Comparison of ENCODE assay signal across 13 cellular contexts in the genomic region with DNA sequence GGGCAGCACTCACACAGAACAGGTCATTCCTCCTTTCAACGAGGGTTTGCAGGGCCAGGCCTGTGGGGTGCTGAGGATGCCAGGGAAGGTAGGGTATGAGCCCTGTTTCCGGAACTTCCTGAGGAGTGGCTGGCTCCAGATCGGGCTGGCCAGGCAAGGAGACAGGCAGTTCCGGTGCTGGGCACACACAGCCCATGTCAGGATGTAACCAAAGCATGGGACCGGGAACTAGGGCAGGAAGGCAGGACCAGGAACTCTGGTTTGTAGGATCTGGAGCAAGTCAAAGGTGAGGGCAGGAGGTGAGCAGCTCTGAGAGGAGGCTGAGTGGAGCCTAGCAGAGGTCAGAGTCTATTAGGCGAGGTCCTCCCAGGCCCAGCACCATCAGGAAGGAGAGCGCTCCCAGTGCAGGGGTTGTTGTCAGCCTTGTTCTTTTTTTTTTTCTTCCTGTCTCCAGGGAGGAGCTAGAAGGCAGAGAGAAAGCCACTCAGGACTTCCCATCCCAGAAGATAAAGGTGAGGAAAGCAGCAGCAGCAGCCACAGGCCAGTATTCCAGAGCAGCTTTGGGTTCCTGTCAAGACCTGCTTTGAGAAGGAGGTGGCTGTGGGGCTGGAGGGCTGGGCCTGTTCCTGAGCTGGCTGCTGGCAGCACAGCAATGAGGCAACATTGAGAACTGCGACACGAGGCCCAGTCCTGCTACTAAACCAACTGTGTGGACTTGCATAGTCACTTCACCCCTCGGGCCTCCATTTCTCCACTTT. TPM values are rescaled to one million over a fixed set of nuclear protein-coding genes. Genes with fewer than 3 reads are reported as not detected.
DNase-seq lines count a peak whose midpoint lies in the region; ATAC-seq, FAIRE-seq and TF ChIP-seq lines count a peak whose summit lies in the region.
"Had no signal": no experiment of that assay in that cellular context is flagged by ENCODE, and none has a peak within 500 bp of the region (broad histone marks: within the 10 kb centered on the region; RNA-seq: fewer than 3 reads in every experiment).

No MANE protein-coding gene starts in this region.

- no peaks in the 10 kb centered on the region for H3K79me2 ChIP-seq in mammary epithelial cell (ENCODE audit: insufficient read depth, low read length)

- H3K4me1 ChIP-seq in heart right ventricle = peaks cover 0 to 10% (median 0%) of the 10 kb centered on the region in 9 donors
- no peaks in the 10 kb centered on the region for H3K4me1 ChIP-seq in right atrium auricular region
- peaks cover 24% of the 10 kb centered on the region for H3K4me1 ChIP-seq in mammary epithelial cell (ENCODE audit: insufficient read depth, low read length)

- peak; percentile 86 for FAIRE-seq in urothelium cell line (lab: Jason Lieb, UNC)
- FAIRE-seq: GM12891, kidney had no signal

- in situ Hi-C loops in mammary epithelial cell (cut with MboI; ENCODE audit: low sequenced_read_pairs in 2 of 2) = no loop called here

- peak overlapping the region in 3 of 10 donors; percentile 4 to 9 (median 7) for H3K27ac ChIP-seq in heart right ventricle
- no peak overlapping the region for H3K27ac ChIP-seq in right atrium auricular region
- H3K27ac ChIP-seq in mammary epithelial cell (ENCODE audit: insufficient read depth, low read depth, low read length) = peak overlapping the region; percentile 56

- 73 to 85% methylated on average over 10 of the region's 10 CpGs for WGBS in heart right ventricle, 2 donors
- WGBS in mammary epithelial cell (ENCODE audit: low coverage, missing lambda C conversion rate) = 37% methylated on average over 10 of the region's 10 CpGs

- TF ChIP-seq CTCF in heart right ventricle (IDR thresholded peaks at IDR 0.05) (no peak), right atrium auricular region (IDR thresholded peaks at IDR 0.05) (no peak), mammary epithelial cell (conservative IDR thresholded peaks at IDR 0.05 in 1 of 2, IDR thresholded peaks at IDR 0.05 in 1 of 2; ENCODE audit: extremely low read depth in 1 of 2, insufficient read depth in 1 of 2, low read depth in 1 of 2, low read length in 2 of 2) (no peak)

- H3K36me3 ChIP-seq in heart right ventricle (peaks cover 0 to 13% (median 0%) of the 10 kb centered on the region in 9 donors), right atrium auricular region (peaks cover 5% of the 10 kb centered on the region), mammary epithelial cell (ENCODE audit: insufficient read depth, low read length) (no peaks in the 10 kb centered on the region)

- peak overlapping the region; percentile 17 for H3K9ac ChIP-seq in mammary epithelial cell (ENCODE audit: insufficient read depth, low read length)

- no peaks in the 10 kb centered on the region for H3K9me3 ChIP-seq in heart right ventricle
- H3K9me3 ChIP-seq in right atrium auricular region = no peaks in the 10 kb centered on the region
- no peaks in the 10 kb centered on the region for H3K9me3 ChIP-seq in mammary epithelial cell (replicated peaks; ENCODE audit: insufficient read depth, low read length)

- peak overlapping the region; percentile 76 for H2AFZ ChIP-seq in mammary epithelial cell (ENCODE audit: low read depth, low read length)

- intact Hi-C loops in heart right ventricle (cut with DNase I) = no loop called here
- intact Hi-C loops in mammary epithelial cell (cut with micrococcal nuclease) = loop anchor here (2.0 kb wide), 1 partner anchor 16 kb away; no protein-coding TSS in a partner anchor

- CTCF ChIA-PET in mammary epithelial cell (lab: Charles Lee; ENCODE audit: low non-redundant PET) = no interaction called here

- H3K27me3 ChIP-seq in heart right ventricle (no peaks in the 10 kb centered on the region), right atrium auricular region (no peaks in the 10 kb centered on the region), mammary epithelial cell (ENCODE audit: insufficient read depth, low read length) (no peaks in the 10 kb centered on the region)

- dilution Hi-C loops in mammary epithelial cell (cut with HindIII; ENCODE audit: low sequenced_read_pairs) = no loop called here

- DNase-seq in heart right ventricle (no peak), right atrium auricular region (ENCODE audit: low spot score) (no peak), mammary epithelial cell (peak; percentile 89), lung microvascular endothelial cell (ENCODE audit: low read depth in 2 of 2) (peak; percentile 34 to 43), urothelium cell line (ENCODE audit: low spot score) (no peak), NCI-H1694 treated with DMSO at 0.1 percent for 48 hours (lab: John Stamatoyannopoulos, UW) (no peak), NCI-H748 (lab: John Stamatoyannopoulos, UW; ENCODE audit: unreplicated experiment) (no peak)
- DNase-seq in stimulated activated CD4-positive, alpha-beta T cell treated with anti-CD3 and anti-CD28 coated beads, Interleukin-4, amount 100 ng/mL, for 1 hour = no peak
- DNase-seq: activated CD4-positive, alpha-beta T cell treated with anti-CD3 and anti-CD28 coated beads, Interleukin-2, amount 50 U/mL, for 48 hours; activated naive CD4-positive, alpha-beta T cell treated with anti-CD3 and anti-CD28 coated beads, Interleukin-2, amount 10 ng/mL, durations not matched to agents 7 days and 5 days; kidney; NCI-H510A had no signal

- peak in 6 of 8 donors; percentile 12 to 47 (median 21) for ATAC-seq in heart right ventricle

- H3K4me3 ChIP-seq in heart right ventricle (no peak overlapping the region), right atrium auricular region (no peak overlapping the region), mammary epithelial cell (replicated peaks in 1 of 3; ENCODE audit: insufficient read depth in 1 of 3, low read depth in 2 of 3, low read length in 3 of 3) (no peak overlapping the region)

- H3K4me2 ChIP-seq in mammary epithelial cell (ENCODE audit: insufficient read depth, low read depth, low read length) = peak overlapping the region; percentile 43

- no peaks in the 10 kb centered on the region for H4K20me1 ChIP-seq in mammary epithelial cell (ENCODE audit: insufficient read depth, low read length)

- BruUV-seq in mammary epithelial cell (replicated peaks; lab: Mats Ljungman, UMichigan) = no TSS peak

RNA-seq across cellular contexts. Expression of a gene that starts 49.0 kb away (rescaled TPM):
- total RNA-seq in heart right ventricle (10 to 100 TPM; 24.8 to 48.7 (median 36.7) TPM), right atrium auricular region (10 to 100 TPM; 15.9 to 25.0 TPM), mammary epithelial cell (1 to 10 TPM; 8.2 to 9.5 TPM), lung microvascular endothelial cell (1.3 and 1.8 TPM in 2 replicates)
- polyA plus RNA-seq in heart right ventricle (10 to 100 TPM in 1 of 2 donors, 1 to 10 TPM in 1; 9.5 to 21.7 TPM), mammary epithelial cell (2.8 TPM)
- polyA minus RNA-seq in mammary epithelial cell = 5.8 TPM

Comparison
In these comparisons a context has a peak if more than half of its experiments do, and no peak if none do; other contexts are left out.
1. DNase-seq: peak in mammary epithelial cell (single experiment) and lung microvascular endothelial cell (2 of 2); none in heart right ventricle (0 of 2), right atrium auricular region (single experiment), urothelium cell line (single experiment), stimulated activated CD4-positive, alpha-beta T cell treated with anti-CD3 and anti-CD28 coated beads, Interleukin-4, amount 100 ng/mL, for 1 hour (single experiment), NCI-H1694 treated with DMSO at 0.1 percent for 48 hours (single experiment) and NCI-H748 (single experiment).